9 cellular contexts compared by ENCODE assay signal in genomic region chr10:24826022-24826421, GRCh38.
A peak's percentile ranks its signal among the peaks of the same experiment; 100 is the strongest.
DNase-seq lines count a peak whose midpoint lies in the region; ATAC-seq and TF ChIP-seq lines count a peak whose summit lies in the region.
"Had no signal": no experiment of that assay in that cellular context is flagged by ENCODE, and none has a peak within 500 bp of the region (broad histone marks: within the 10 kb centered on the region; RNA-seq: fewer than 3 reads in every experiment).

No MANE protein-coding gene starts in this region.

- intact Hi-C loops in CD8-positive, alpha-beta T cell (cut with DNase I, micrococcal nuclease), result loop anchor here in 1 of 2 experiments (5.0 kb wide), 2 partner anchors 56 to 126 kb away; partner anchors contain the start of gene PRTFDC1

- no peak for DNase-seq in CD8-positive, alpha-beta T cell
- DNase-seq in HFF-Myc (ENCODE audit: extremely low read depth, low read depth) (peak; percentile 66), kidney epithelial cell (ENCODE audit: low read depth) (peak; percentile 16), NCI-H526 treated with DMSO at 0.1 percent for 48 hours (lab: John Stamatoyannopoulos, UW) (no peak), NCI-H524 (lab: John Stamatoyannopoulos, UW) (no peak), NCI-H345 (lab: John Stamatoyannopoulos, UW) (no peak)
- DNase-seq in activated naive CD8-positive, alpha-beta T cell treated with anti-CD3 and anti-CD28 coated beads, Interleukin-2, amount 50 U/mL, for 24 hours, result no peak

- H3K27me3 ChIP-seq in CD8-positive, alpha-beta T cell (ENCODE audit: insufficient read depth, low read length), result no peaks in the 10 kb centered on the region
- no peaks in the 10 kb centered on the region for H3K27me3 ChIP-seq in kidney epithelial cell (ENCODE audit: control insufficient read depth, insufficient read depth, low read length)

- ATAC-seq in CD8-positive, alpha-beta T cell, result peak; percentile 49
- ATAC-seq in activated naive CD8-positive, alpha-beta T cell treated with anti-CD3 and anti-CD28 coated beads, Interleukin-2, amount 50 U/mL, for 24 hours, result no peak
- ATAC-seq in GM19455 (IDR thresholded peaks at IDR 0.05; ENCODE audit: unreplicated experiment), result no peak

- H3K27ac Mint-ChIP-seq in CD8-positive, alpha-beta T cell, result no peak overlapping the region
- peak overlapping the region; percentile 43 for H3K27ac Mint-ChIP-seq in activated naive CD8-positive, alpha-beta T cell treated with anti-CD3 and anti-CD28 coated beads, Interleukin-2, amount 50 U/mL, for 24 hours
- H3K27ac Mint-ChIP-seq: activated T-helper 1 cell treated with anti-CD3 and anti-CD28 coated beads, Interleukin-12 subunit alpha, Interleukin-12 subunit beta, Interleukin-2, Interleukin-4 antibody, amounts not matched to agents 30 ng/mL and 10 ng/mL and 1 ng/mL, durations not matched to agents 14 hours and 24 hours and 36 hours had no signal

- no peaks in the 10 kb centered on the region for H3K9me3 ChIP-seq in CD8-positive, alpha-beta T cell (ENCODE audit: low read length)

- no peak overlapping the region for H3K4me3 ChIP-seq in CD8-positive, alpha-beta T cell (ENCODE audit: low read depth, low read length)
- H3K4me3 ChIP-seq in HFF-Myc (replicated peaks; ENCODE audit: low read depth, low read length) (no peak overlapping the region), kidney epithelial cell (ENCODE audit: low read depth, low read length) (no peak overlapping the region)

- no peak overlapping the region for H3K27ac ChIP-seq in CD8-positive, alpha-beta T cell (ENCODE audit: low read depth, low read length)

- no peaks in the 10 kb centered on the region for H3K36me3 ChIP-seq in CD8-positive, alpha-beta T cell (ENCODE audit: insufficient read depth, low read length)
- H3K36me3 ChIP-seq in kidney epithelial cell (ENCODE audit: control insufficient read depth, insufficient read depth, low read length), result no peaks in the 10 kb centered on the region

- no peak for TF ChIP-seq CTCF in CD8-positive, alpha-beta T cell (IDR thresholded peaks at IDR 0.05)
- no peak for TF ChIP-seq CTCF in HFF-Myc (IDR thresholded peaks at IDR 0.05; ENCODE audit: low read depth, low read length, missing control alignments)
- no peak for TF ChIP-seq CTCF in kidney epithelial cell (IDR thresholded peaks at IDR 0.05; ENCODE audit: insufficient read depth, low read length, poor library complexity, severe bottlenecking)

- no peaks in the 10 kb centered on the region for H3K27me3 Mint-ChIP-seq in CD8-positive, alpha-beta T cell (ENCODE audit: low read depth)
- H3K27me3 Mint-ChIP-seq in activated naive CD8-positive, alpha-beta T cell treated with anti-CD3 and anti-CD28 coated beads, Interleukin-2, amount 50 U/mL, for 24 hours, result no peaks in the 10 kb centered on the region

- no peaks in the 10 kb centered on the region for H3K9me3 Mint-ChIP-seq in CD8-positive, alpha-beta T cell
- no peaks in the 10 kb centered on the region for H3K9me3 Mint-ChIP-seq in activated naive CD8-positive, alpha-beta T cell treated with anti-CD3 and anti-CD28 coated beads, Interleukin-2, amount 50 U/mL, for 24 hours
- H3K9me3 Mint-ChIP-seq: activated T-helper 1 cell treated with anti-CD3 and anti-CD28 coated beads, Interleukin-12 subunit alpha, Interleukin-12 subunit beta, Interleukin-2, Interleukin-4 antibody, amounts not matched to agents 30 ng/mL and 10 ng/mL and 1 ng/mL, durations not matched to agents 14 hours and 24 hours and 36 hours had no signal

- H3K4me1 ChIP-seq in CD8-positive, alpha-beta T cell (ENCODE audit: insufficient read depth, low read length), result peaks cover 3% of the 10 kb centered on the region

- POLR2A ChIA-PET in CD8-positive, alpha-beta T cell (lab: Charles Lee), result no interaction called here

- H3K4me3 Mint-ChIP-seq in CD8-positive, alpha-beta T cell, result peak overlapping the region; percentile 55
- H3K4me3 Mint-ChIP-seq in activated naive CD8-positive, alpha-beta T cell treated with anti-CD3 and anti-CD28 coated beads, Interleukin-2, amount 50 U/mL, for 24 hours, result peak overlapping the region; percentile 56
- H3K4me3 Mint-ChIP-seq: activated T-helper 1 cell treated with anti-CD3 and anti-CD28 coated beads, Interleukin-12 subunit alpha, Interleukin-12 subunit beta, Interleukin-2, Interleukin-4 antibody, amounts not matched to agents 30 ng/mL and 10 ng/mL and 1 ng/mL, durations not matched to agents 14 hours and 24 hours and 36 hours had no signal

- CTCF ChIA-PET in CD8-positive, alpha-beta T cell (lab: Charles Lee), result interaction anchor here (1.0 to 1.1 kb wide), 2 partner anchors 59 to 183 kb away, joined by 3 read pairs; no protein-coding TSS in a partner anchor

- H3K36me3 Mint-ChIP-seq in CD8-positive, alpha-beta T cell, result no peaks in the 10 kb centered on the region
- peaks cover 2% of the 10 kb centered on the region for H3K36me3 Mint-ChIP-seq in activated naive CD8-positive, alpha-beta T cell treated with anti-CD3 and anti-CD28 coated beads, Interleukin-2, amount 50 U/mL, for 24 hours (ENCODE audit: low read depth)

- H3K4me1 Mint-ChIP-seq in CD8-positive, alpha-beta T cell (ENCODE audit: low read depth), result peaks cover 33% of the 10 kb centered on the region
- H3K4me1 Mint-ChIP-seq in activated naive CD8-positive, alpha-beta T cell treated with anti-CD3 and anti-CD28 coated beads, Interleukin-2, amount 50 U/mL, for 24 hours, result peaks cover 44% of the 10 kb centered on the region

Comparison
In these comparisons a context has a peak if more than half of its experiments do, and no peak if none do; other contexts are left out.
1. DNase-seq: peak in HFF-Myc (single experiment) and kidney epithelial cell (single experiment); none in CD8-positive, alpha-beta T cell (0 of 7), activated naive CD8-positive, alpha-beta T cell treated with anti-CD3 and anti-CD28 coated beads, Interleukin-2, amount 50 U/mL, for 24 hours (single experiment), NCI-H526 treated with DMSO at 0.1 percent for 48 hours (single experiment), NCI-H524 (0 of 2) and NCI-H345 (single experiment).